ENCODE assay signal across 20 cellular contexts in genomic region chr7:90752051-90752450, GRCh38.
"Had no signal": no experiment of that assay in that cellular context is flagged by ENCODE, and none has a peak within 500 bp of the region (broad histone marks: within the 10 kb centered on the region; RNA-seq: fewer than 3 reads in every experiment).

No MANE protein-coding gene starts in this region.

- H3K27me3 Mint-ChIP-seq: activated naive CD8-positive, alpha-beta T cell treated with anti-CD3 and anti-CD28 coated beads for 36 hours; activated T-helper 17 cell treated with anti-CD3 and anti-CD28 coated beads, Interleukin-2, amount 50 U/mL, for 72 hours; effector memory CD8-positive, alpha-beta T cell had no signal

- H3K27ac ChIP-seq: esophagus squamous epithelium, spleen, thyroid gland, WERI-Rb-1 had no signal

- H3K27me3 ChIP-seq: esophagus squamous epithelium, spleen, thyroid gland had no signal

- H3K9me3 ChIP-seq: esophagus squamous epithelium, spleen, thyroid gland had no signal

- DNase-seq: activated CD4-positive, alpha-beta T cell treated with anti-CD3 and anti-CD28 coated beads for 1 hour; activated CD4-positive, alpha-beta T cell treated with anti-CD3 and anti-CD28 coated beads, Interleukin-2, amount 50 U/mL, for 4 hours; activated naive CD4-positive, alpha-beta T cell; activated naive CD8-positive, alpha-beta T cell treated with anti-CD3 and anti-CD28 coated beads for 36 hours; amniotic stem cell; dermis blood vessel endothelial cell; effector memory CD8-positive, alpha-beta T cell; esophagus squamous epithelium; immature natural killer cell; kidney glomerular epithelial cell; left ventricle myocardium superior; nephron progenitor cell; nucleus accumbens; retina; spleen; stimulated activated CD4-positive, alpha-beta T cell treated with anti-CD3 and anti-CD28 coated beads, Interleukin-4, amount 100 ng/mL, for 4 hours; stimulated activated naive CD4-positive, alpha-beta T cell treated with Interleukin-2 at 50 U/mL for 16 hours; thyroid gland; WERI-Rb-1 had no signal

- H3K27ac Mint-ChIP-seq: activated naive CD8-positive, alpha-beta T cell treated with anti-CD3 and anti-CD28 coated beads for 36 hours; activated T-helper 17 cell treated with anti-CD3 and anti-CD28 coated beads, Interleukin-2, amount 50 U/mL, for 72 hours; effector memory CD8-positive, alpha-beta T cell; immature natural killer cell; nephron progenitor cell had no signal

- H3K4me1 Mint-ChIP-seq: activated naive CD8-positive, alpha-beta T cell treated with anti-CD3 and anti-CD28 coated beads for 36 hours; activated T-helper 17 cell treated with anti-CD3 and anti-CD28 coated beads, Interleukin-2, amount 50 U/mL, for 72 hours; immature natural killer cell; nephron progenitor cell had no signal

- H3K9me3 Mint-ChIP-seq: activated naive CD8-positive, alpha-beta T cell treated with anti-CD3 and anti-CD28 coated beads for 36 hours; nephron progenitor cell had no signal

- H3K36me3 Mint-ChIP-seq: activated naive CD8-positive, alpha-beta T cell treated with anti-CD3 and anti-CD28 coated beads for 36 hours; immature natural killer cell had no signal

- H3K4me3 ChIP-seq: esophagus squamous epithelium, spleen, thyroid gland had no signal

- ATAC-seq: activated T-helper 17 cell treated with anti-CD3 and anti-CD28 coated beads, Interleukin-2, amount 50 U/mL, for 72 hours; effector memory CD8-positive, alpha-beta T cell; left ventricle myocardium superior had no signal

- H3K4me3 Mint-ChIP-seq: activated naive CD8-positive, alpha-beta T cell treated with anti-CD3 and anti-CD28 coated beads for 36 hours; activated T-helper 17 cell treated with anti-CD3 and anti-CD28 coated beads, Interleukin-2, amount 50 U/mL, for 72 hours; effector memory CD8-positive, alpha-beta T cell; immature natural killer cell; nephron progenitor cell had no signal

- H3K4me1 ChIP-seq: thyroid gland had no signal

- H3K36me3 ChIP-seq: esophagus squamous epithelium, thyroid gland, WERI-Rb-1 had no signal
